Comparison of ENCODE assay signal across 13 cellular contexts in genomic region chr4:158130204-158130603, GRCh38. TPM values are rescaled to one million over a fixed set of nuclear protein-coding genes. Genes with fewer than 3 reads are reported as not detected.
"Had no signal": no experiment of that assay in that cellular context is flagged by ENCODE, and none has a peak within 500 bp of the region (broad histone marks: within the 10 kb centered on the region; RNA-seq: fewer than 3 reads in every experiment).

No MANE protein-coding gene starts in this region.

- H3K27ac ChIP-seq: colonic mucosa, esophagus squamous epithelium, foreskin keratinocyte, upper lobe of right lung had no signal

- H3K9me3 ChIP-seq: colonic mucosa, esophagus squamous epithelium, sigmoid colon, suprapubic skin, upper lobe of right lung had no signal

- H3K27me3 ChIP-seq: colonic mucosa, esophagus squamous epithelium, foreskin keratinocyte, sigmoid colon, suprapubic skin, upper lobe of right lung had no signal

- H3K36me3 ChIP-seq: colonic mucosa, esophagus squamous epithelium, suprapubic skin, upper lobe of right lung had no signal

- DNase-seq: activated B cell treated with CpG ODN at 0.5 μM for 24 hours; activated CD4-positive, alpha-beta T cell treated with anti-CD3 and anti-CD28 coated beads, Interleukin-2, amount 10 ng/mL, durations not matched to agents 24 days and 14 days; activated naive CD4-positive, alpha-beta T cell treated with anti-CD3 and anti-CD28 coated beads for 36 hours; caudate nucleus; colonic mucosa; esophagus squamous epithelium; mesendoderm; sigmoid colon; stimulated activated CD4-positive, alpha-beta T cell treated with anti-CD3 and anti-CD28 coated beads, Interleukin-12 subunit alpha, Interleukin-12 subunit beta, amount 100 ng/mL, for 4 hours; stimulated activated naive CD4-positive, alpha-beta T cell treated with Interleukin-2 at 50 U/mL for 16 hours; upper lobe of right lung had no signal

- H3K4me1 ChIP-seq: colonic mucosa, foreskin keratinocyte, upper lobe of right lung had no signal

- H3K4me3 ChIP-seq: colonic mucosa, esophagus squamous epithelium, sigmoid colon, suprapubic skin, upper lobe of right lung had no signal

RNA-seq across cellular contexts. Expression of gene GASK1B, which starts 42.6 kb away (rescaled TPM):
- total RNA-seq: activated B cell treated with CpG ODN at 0.5 μM for 24 hours; activated CD4-positive, alpha-beta T cell treated with anti-CD3 and anti-CD28 coated beads, Interleukin-2, amount 10 ng/mL, durations not matched to agents 24 days and 14 days; activated naive CD4-positive, alpha-beta T cell treated with anti-CD3 and anti-CD28 coated beads for 36 hours had no signal
